In genomic region chr11:2928605-2929510, GRCh38 we compare ENCODE assay signal across 7 cellular contexts. TPM values are rescaled to one million over a fixed set of nuclear protein-coding genes. Genes with fewer than 3 reads are reported as not detected.
A peak's percentile ranks its signal among the peaks of the same experiment; 100 is the strongest.
DNase-seq lines count a peak whose midpoint lies in the region; TF ChIP-seq lines count a peak whose summit lies in the region.

Gene PHLDA2 (minus strand): TSS chr11:2929420. CDS start chr11:2929364, 56 bp downstream.

- no peak for TF ChIP-seq POLR2A in ovary (IDR thresholded peaks at IDR 0.05)

- no peaks in the 10 kb centered on the region for H3K9me3 ChIP-seq in OCI-LY7 (ENCODE audit: low read length)
- no peaks in the 10 kb centered on the region for H3K9me3 ChIP-seq in ovary

- H4K20me1 ChIP-seq in OCI-LY7 (ENCODE audit: insufficient read depth, low read length): no peaks in the 10 kb centered on the region

- CTCF ChIA-PET in OCI-LY7 (lab: Charles Lee; ENCODE audit: unreplicated experiment): no interaction called here

- no peak within 1 kb of the TSS for H2AFZ ChIP-seq in OCI-LY7 (ENCODE audit: low read length)

- no peaks in the 10 kb centered on the region for H3K36me3 ChIP-seq in OCI-LY7 (ENCODE audit: insufficient read depth, low read length)
- H3K36me3 ChIP-seq in ovary: no peaks in the 10 kb centered on the region

- peak; percentile 79 for DNase-seq in H4 (ENCODE audit: low spot score)
- DNase-seq in OCI-LY7 (ENCODE audit: low spot score): no peak
- peak; percentile 47 for DNase-seq in activated T-helper 9 cell treated with anti-CD3 and anti-CD28 coated beads, Interleukin-2, amount 50 U/mL, for 16 hours (ENCODE audit: low read depth)
- DNase-seq in glomerular endothelial cell (ENCODE audit: extremely low read depth, low read depth, low spot score): no peak
- DNase-seq in ovary: peak in 2 of 5 donors; percentile 39 to 65
- no peak for DNase-seq in KG1 (lab: John Stamatoyannopoulos, UW)
- no peak for DNase-seq in GM19240 (ENCODE audit: insufficient read length, low spot score)

- no peaks in the 10 kb centered on the region for H3K27me3 ChIP-seq in ovary

- H3K79me2 ChIP-seq in OCI-LY7 (ENCODE audit: insufficient read depth, low read depth, low read length): no peaks in the 10 kb centered on the region

- BruUV-seq in OCI-LY7 (replicated peaks; lab: Mats Ljungman, UMichigan): no TSS peak

- 0 to 1% (median 1%) methylated on average over 82 to 108 of the region's 109 CpGs for WGBS in ovary, 3 donors

- TF ChIP-seq CTCF in OCI-LY7 (conservative IDR thresholded peaks at IDR 0.05; ENCODE audit: low read length) (no peak), ovary (IDR thresholded peaks at IDR 0.05) (no peak)

- intact Hi-C loops in OCI-LY7 (cut with micrococcal nuclease; ENCODE audit: unreplicated experiment): no loop called here
- intact Hi-C loops in ovary (cut with DNase I): no loop called here

- TF ChIP-seq EP300 in ovary (IDR thresholded peaks at IDR 0.05): no peak

- H3K27ac ChIP-seq in OCI-LY7 (ENCODE audit: low read depth, low read length, poor library complexity, severe bottlenecking): no peak within 1 kb of the TSS
- H3K27ac ChIP-seq in ovary: no peak within 1 kb of the TSS

- no peaks in the 10 kb centered on the region for H3K9me2 ChIP-seq in OCI-LY7 (ENCODE audit: insufficient read depth, low read length)

- POLR2A ChIA-PET in OCI-LY7 (lab: Charles Lee): no interaction called here

- H3K4me1 ChIP-seq in OCI-LY7 (ENCODE audit: insufficient read depth, low read length, poor library complexity, severe bottlenecking): no peaks in the 10 kb centered on the region
- H3K4me1 ChIP-seq in ovary (ENCODE audit: insufficient read depth): no peaks in the 10 kb centered on the region

- H3K4me2 ChIP-seq in OCI-LY7 (ENCODE audit: low read length): peak within 1 kb of the TSS; percentile 33; the same call in 1 of the 2 replicates

- H3K4me3 ChIP-seq in OCI-LY7 (ENCODE audit: low read depth, low read length, poor library complexity, severe bottlenecking): no peak within 1 kb of the TSS
- H3K4me3 ChIP-seq in ovary: peak within 1 kb of the TSS; percentile 35

RNA-seq across cellular contexts. Expression of gene PHLDA2, which starts in this region (rescaled TPM):
- total RNA-seq in H4 (2014; rRNA removed; shearing (Covaris generic)): 11.7 and 15.2 TPM in 2 replicates
- total RNA-seq in OCI-LY7 (2014; rRNA removed; shearing (Covaris generic)): 0.16 and 1.0 TPM in 2 replicates
- 0.34 and 0.50 TPM in 2 replicates for total RNA-seq in OCI-LY7 (2022)
- 67.4 and 95.4 TPM in 2 replicates for total RNA-seq in glomerular endothelial cell
- total RNA-seq in ovary: 10 to 100 TPM in 1 of 7 donors, 1 to 10 TPM in 3, under 1 TPM in 3; 0.60 to 11.3 (median 1.7) TPM
- 1 to 10 TPM in 1 of 2 donors, not detected in 1; 4.4 TPM for polyA plus RNA-seq in ovary

Comparison
In these comparisons a context has a peak if more than half of its experiments do, and no peak if none do; other contexts are left out.
1. DNase-seq: peak in H4 (single experiment) and activated T-helper 9 cell treated with anti-CD3 and anti-CD28 coated beads, Interleukin-2, amount 50 U/mL, for 16 hours (single experiment); none in OCI-LY7 (single experiment), glomerular endothelial cell (single experiment), KG1 (single experiment) and GM19240 (single experiment).